Comparison of ENCODE assay signal across 10 cellular contexts in the genomic region with DNA sequence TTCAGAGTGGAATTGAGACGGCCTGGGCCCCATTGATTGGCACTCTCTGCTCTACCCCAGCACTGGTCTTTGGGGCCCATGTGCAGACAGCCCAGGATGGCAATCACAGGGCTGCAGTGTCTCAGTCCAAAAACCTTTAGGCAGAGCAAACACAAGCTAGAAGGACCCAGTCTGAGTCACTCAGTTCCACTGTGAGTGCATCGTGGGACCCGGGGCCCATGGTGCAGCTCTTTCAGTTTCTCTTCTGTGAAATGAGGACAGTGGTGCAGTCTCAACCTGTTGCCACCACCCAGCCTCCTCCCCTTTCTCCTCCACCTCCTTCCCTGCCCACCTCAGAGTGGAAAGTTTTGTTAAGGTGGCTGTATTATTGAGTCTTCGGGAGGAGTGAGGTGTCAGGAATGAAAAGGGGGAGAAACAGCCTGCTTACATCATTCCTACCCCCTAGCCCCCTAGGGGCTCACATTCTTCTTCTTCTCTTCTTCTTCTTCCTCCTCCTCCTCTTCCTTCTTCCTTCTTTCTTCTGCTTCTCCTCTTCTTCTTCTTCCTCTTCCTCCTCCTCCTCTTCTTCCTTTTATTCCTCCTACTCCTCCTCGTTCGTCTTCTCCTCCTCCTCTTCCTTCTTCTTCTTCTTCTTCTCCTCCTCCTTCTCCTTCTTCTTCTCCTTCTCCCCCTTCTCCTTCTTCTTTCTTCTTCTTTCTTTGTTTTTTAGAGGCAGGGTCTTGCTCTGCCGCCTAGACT. TPM values are rescaled to one million over a fixed set of nuclear protein-coding genes. Genes with fewer than 3 reads are reported as not detected.
DNase-seq lines count a peak whose midpoint lies in the region; ATAC-seq and TF ChIP-seq lines count a peak whose summit lies in the region.
"Had no signal": no experiment of that assay in that cellular context is flagged by ENCODE, and none has a peak within 500 bp of the region (broad histone marks: within the 10 kb centered on the region; RNA-seq: fewer than 3 reads in every experiment).

No MANE protein-coding gene starts in this region.

- no peaks in the 10 kb centered on the region for H3K27me3 ChIP-seq in CD4-positive, alpha-beta memory T cell (ENCODE audit: insufficient read depth, low read length)
- H3K27me3 ChIP-seq in H7 (ENCODE audit: control insufficient read depth, insufficient read depth, low read length) = no peaks in the 10 kb centered on the region
- H3K27me3 ChIP-seq: neutrophil had no signal

- H3K4me1 ChIP-seq in CD4-positive, alpha-beta memory T cell (ENCODE audit: insufficient read depth, low read length) = peaks cover 60% of the 10 kb centered on the region

- H3K9me3 Mint-ChIP-seq in CD4-positive, alpha-beta memory T cell = peaks cover 0 to 3% (median 0%) of the 10 kb centered on the region in 8 donors
- H3K9me3 Mint-ChIP-seq in stimulated activated naive CD8-positive, alpha-beta T cell treated with anti-CD3 and anti-CD28 coated beads, Interleukin-15, Interleukin-2, amounts not matched to agents 100 ng/mL and 50 ng/mL, for 24 hours = peaks cover 5% of the 10 kb centered on the region
- peaks cover 10% of the 10 kb centered on the region for H3K9me3 Mint-ChIP-seq in chondrocyte (ENCODE audit: low read depth)

- POLR2A ChIA-PET in CD4-positive, alpha-beta memory T cell (lab: Charles Lee; ENCODE audit: partially characterized antibody) = interaction anchor here (1.0 to 2.1 kb wide), 6 partner anchors 20 to 83 kb away, joined by 3 to 11 read pairs (median 4); a partner anchor contains a TSS

- TF ChIP-seq CTCF in chondrocyte (IDR thresholded peaks at IDR 0.05) = no peak

- ATAC-seq in GM21576 (IDR thresholded peaks at IDR 0.05; ENCODE audit: unreplicated experiment) = peak; percentile 88

- peak overlapping the region; percentile 80 to 96 (median 94) for H3K27ac Mint-ChIP-seq in CD4-positive, alpha-beta memory T cell
- peak overlapping the region; percentile 92 for H3K27ac Mint-ChIP-seq in stimulated activated naive CD8-positive, alpha-beta T cell treated with anti-CD3 and anti-CD28 coated beads, Interleukin-15, Interleukin-2, amounts not matched to agents 100 ng/mL and 50 ng/mL, for 24 hours
- no peak overlapping the region for H3K27ac Mint-ChIP-seq in chondrocyte (ENCODE audit: unreplicated experiment)

- no peaks in the 10 kb centered on the region for H3K27me3 Mint-ChIP-seq in CD4-positive, alpha-beta memory T cell
- H3K27me3 Mint-ChIP-seq in stimulated activated naive CD8-positive, alpha-beta T cell treated with anti-CD3 and anti-CD28 coated beads, Interleukin-15, Interleukin-2, amounts not matched to agents 100 ng/mL and 50 ng/mL, for 24 hours = no peaks in the 10 kb centered on the region
- H3K27me3 Mint-ChIP-seq in chondrocyte (ENCODE audit: low read depth) = peaks cover 38% of the 10 kb centered on the region

- no peaks in the 10 kb centered on the region for H3K36me3 ChIP-seq in CD4-positive, alpha-beta memory T cell (ENCODE audit: insufficient read depth, low read length)
- no peaks in the 10 kb centered on the region for H3K36me3 ChIP-seq in H7 (replicated peaks; ENCODE audit: control insufficient read depth, insufficient read depth, low read length)
- H3K36me3 ChIP-seq: neutrophil had no signal

- H3K4me1 Mint-ChIP-seq in CD4-positive, alpha-beta memory T cell = peaks cover 43 to 69% (median 51%) of the 10 kb centered on the region in 4 donors
- H3K4me1 Mint-ChIP-seq in stimulated activated naive CD8-positive, alpha-beta T cell treated with anti-CD3 and anti-CD28 coated beads, Interleukin-15, Interleukin-2, amounts not matched to agents 100 ng/mL and 50 ng/mL, for 24 hours (ENCODE audit: low read depth) = peaks cover 77% of the 10 kb centered on the region
- no peaks in the 10 kb centered on the region for H3K4me1 Mint-ChIP-seq in chondrocyte (ENCODE audit: low read depth)

- DNase-seq in CD4-positive, alpha-beta memory T cell = peak; percentile 56 to 89 (median 60)
- peak; percentile 33 for DNase-seq in RPMI7951 (ENCODE audit: low read depth)
- DNase-seq in activated naive CD8-positive, alpha-beta T cell treated with anti-CD3 and anti-CD28 coated beads, Interleukin-2, amount 50 U/mL, for 16 hours (ENCODE audit: low read depth, low spot score) = peak; percentile 68
- DNase-seq in H7 = no peak
- DNase-seq in NCI-H2107 (lab: John Stamatoyannopoulos, UW) = no peak
- no peak for DNase-seq in chondrocyte (ENCODE audit: low spot score)

- peak overlapping the region; percentile 69 to 91 (median 84) for H3K4me3 Mint-ChIP-seq in CD4-positive, alpha-beta memory T cell
- peak overlapping the region; percentile 67 for H3K4me3 Mint-ChIP-seq in stimulated activated naive CD8-positive, alpha-beta T cell treated with anti-CD3 and anti-CD28 coated beads, Interleukin-15, Interleukin-2, amounts not matched to agents 100 ng/mL and 50 ng/mL, for 24 hours
- H3K4me3 Mint-ChIP-seq in chondrocyte (ENCODE audit: unreplicated experiment) = no peak overlapping the region

- no peaks in the 10 kb centered on the region for H3K9me3 ChIP-seq in CD4-positive, alpha-beta memory T cell (ENCODE audit: control insufficient read depth in 1 of 2, low read length in 2 of 2)
- H3K9me3 ChIP-seq: neutrophil had no signal

- peak overlapping the region; percentile 48 for H3K27ac ChIP-seq in CD4-positive, alpha-beta memory T cell (ENCODE audit: low read depth, low read length)
- H3K27ac ChIP-seq: neutrophil had no signal

- H3K4me3 ChIP-seq in CD4-positive, alpha-beta memory T cell (ENCODE audit: low read length in 2 of 2) = peak overlapping the region; percentile 29 to 30
- H3K4me3 ChIP-seq in H7 (ENCODE audit: insufficient read depth, low read depth, low read length) = no peak overlapping the region

- CTCF ChIA-PET in CD4-positive, alpha-beta memory T cell (lab: Charles Lee; ENCODE audit: partially characterized antibody) = interaction anchor here (0.5 to 10.7 kb wide), 7 partner anchors 19 to 199 kb away, joined by 4 to 164 read pairs (median 28); a partner anchor contains a TSS

- intact Hi-C loops in CD4-positive, alpha-beta memory T cell (cut with micrococcal nuclease) = loop anchor here (5.0 kb wide), 1 partner anchor 239 kb away; a partner anchor contains a TSS

- no peaks in the 10 kb centered on the region for H3K36me3 Mint-ChIP-seq in CD4-positive, alpha-beta memory T cell
- no peaks in the 10 kb centered on the region for H3K36me3 Mint-ChIP-seq in stimulated activated naive CD8-positive, alpha-beta T cell treated with anti-CD3 and anti-CD28 coated beads, Interleukin-15, Interleukin-2, amounts not matched to agents 100 ng/mL and 50 ng/mL, for 24 hours (ENCODE audit: low read depth)
- H3K36me3 Mint-ChIP-seq in chondrocyte (ENCODE audit: low read depth) = peaks cover 3% of the 10 kb centered on the region

RNA-seq across cellular contexts. Expression of a gene that starts 19.5 kb away (rescaled TPM):
- total RNA-seq in CD4-positive, alpha-beta memory T cell = 100 to 1,000 TPM; 131 to 136 TPM
- polyA plus RNA-seq in CD4-positive, alpha-beta memory T cell = 10 to 100 TPM in 1 of 2 donors, 1 to 10 TPM in 1; 4.9 to 39.6 TPM
- under 0.01 TPM in 1 of 2 replicates, not detected in the other for total RNA-seq in RPMI7951 (2014; rRNA removed; shearing (Covaris generic))
- 21.4 and 32.7 TPM in 2 replicates for total RNA-seq in H7 (2014; rRNA removed; shearing (Covaris generic))
- total RNA-seq in chondrocyte = 0.39 to 1.8 TPM (median 1.7 TPM) in 3 replicates
- polyA plus RNA-seq: BJ had no signal

Comparison
In these comparisons a context has a peak if more than half of its experiments do, and no peak if none do; other contexts are left out.
1. DNase-seq: peak in CD4-positive, alpha-beta memory T cell (5 of 5), RPMI7951 (single experiment) and activated naive CD8-positive, alpha-beta T cell treated with anti-CD3 and anti-CD28 coated beads, Interleukin-2, amount 50 U/mL, for 16 hours (single experiment); none in H7 (single experiment), NCI-H2107 (single experiment) and chondrocyte (single experiment).